32 cellular contexts compared by ENCODE assay signal in genomic region chr1:220267630-220268029, GRCh38.
"Had no signal": no experiment of that assay in that cellular context is flagged by ENCODE, and none has a peak within 500 bp of the region (broad histone marks: within the 10 kb centered on the region; RNA-seq: fewer than 3 reads in every experiment).

No MANE protein-coding gene starts in this region.

- H3K9ac ChIP-seq: neural progenitor cell, parathyroid adenoma had no signal

- DNase-seq: colonic mucosa; dermis blood vessel endothelial cell; effector memory CD4-positive, alpha-beta T cell; erythroblast; esophagus squamous epithelium; foreskin melanocyte; glutamatergic neuron; hypothalamus; immature natural killer cell; islet precursor cell; kidney glomerular epithelial cell; left colon; left ventricle myocardium superior; lower lobe of right lung; naive thymus-derived CD4-positive, alpha-beta T cell; stimulated activated CD4-positive, alpha-beta T cell treated with anti-CD3 and anti-CD28 coated beads, Interleukin-12 subunit alpha, Interleukin-12 subunit beta, amount 100 ng/mL, for 4 hours; stimulated activated CD4-positive, alpha-beta T cell treated with anti-CD3 and anti-CD28 coated beads, Interleukin-1b, Interleukin-23, amount 100 ng/mL, for 48 hours; stimulated activated CD4-positive, alpha-beta T cell treated with anti-CD3 and anti-CD28 coated beads, Interleukin-4, amount 100 ng/mL, for 1 hour; stimulated activated naive CD4-positive, alpha-beta T cell treated with Interleukin-2 at 50 U/mL for 16 hours; stomach; thyroid gland; trophoblast cell had no signal

- H3K27ac ChIP-seq: colonic mucosa, esophagus squamous epithelium, lower lobe of right lung, neural progenitor cell, parathyroid adenoma, stomach, thyroid gland, vagina had no signal

- H3K27ac Mint-ChIP-seq: mesothelial cell of epicardium; naive thymus-derived CD4-positive, alpha-beta T cell; nephron; neural progenitor cell; progenitor cell of endocrine pancreas; stimulated activated effector memory CD8-positive, alpha-beta T cell treated with anti-CD3 and anti-CD28 coated beads, Interleukin-12 subunit alpha, Interleukin-12 subunit beta, amount 100 ng/mL, for 72 hours had no signal

- H3K4me2 ChIP-seq: neural progenitor cell, smooth muscle cell had no signal

- H3K9me3 ChIP-seq: colonic mucosa, esophagus squamous epithelium, stomach, thyroid gland, vagina had no signal

- H3K4me3 ChIP-seq: colonic mucosa, esophagus squamous epithelium, lower lobe of right lung, neural progenitor cell, smooth muscle cell, stomach, thyroid gland, vagina had no signal

- H3K9me3 Mint-ChIP-seq: immature natural killer cell; stimulated activated effector memory CD8-positive, alpha-beta T cell treated with anti-CD3 and anti-CD28 coated beads, Interleukin-12 subunit alpha, Interleukin-12 subunit beta, amount 100 ng/mL, for 72 hours had no signal

- H2AFZ ChIP-seq: neural progenitor cell, parathyroid adenoma had no signal

- H3K4me3 Mint-ChIP-seq: immature natural killer cell; mesothelial cell of epicardium; neural progenitor cell; stimulated activated effector memory CD8-positive, alpha-beta T cell treated with anti-CD3 and anti-CD28 coated beads, Interleukin-12 subunit alpha, Interleukin-12 subunit beta, amount 100 ng/mL, for 72 hours had no signal

- ATAC-seq: left colon; left ventricle myocardium superior; lower lobe of right lung; naive thymus-derived CD4-positive, alpha-beta T cell; sciatic nerve; stimulated activated effector memory CD8-positive, alpha-beta T cell treated with anti-CD3 and anti-CD28 coated beads, Interleukin-12 subunit alpha, Interleukin-12 subunit beta, amount 100 ng/mL, for 72 hours had no signal

- H3K27me3 Mint-ChIP-seq: naive thymus-derived CD4-positive, alpha-beta T cell; progenitor cell of endocrine pancreas had no signal

- FAIRE-seq: endometrium had no signal

- H3K4me1 ChIP-seq: parathyroid adenoma had no signal

- H3K36me3 ChIP-seq: colonic mucosa, thyroid gland had no signal

- H3K27me3 ChIP-seq: colonic mucosa, esophagus squamous epithelium, neural progenitor cell, stomach, thyroid gland, vagina had no signal
